In the genomic region with DNA sequence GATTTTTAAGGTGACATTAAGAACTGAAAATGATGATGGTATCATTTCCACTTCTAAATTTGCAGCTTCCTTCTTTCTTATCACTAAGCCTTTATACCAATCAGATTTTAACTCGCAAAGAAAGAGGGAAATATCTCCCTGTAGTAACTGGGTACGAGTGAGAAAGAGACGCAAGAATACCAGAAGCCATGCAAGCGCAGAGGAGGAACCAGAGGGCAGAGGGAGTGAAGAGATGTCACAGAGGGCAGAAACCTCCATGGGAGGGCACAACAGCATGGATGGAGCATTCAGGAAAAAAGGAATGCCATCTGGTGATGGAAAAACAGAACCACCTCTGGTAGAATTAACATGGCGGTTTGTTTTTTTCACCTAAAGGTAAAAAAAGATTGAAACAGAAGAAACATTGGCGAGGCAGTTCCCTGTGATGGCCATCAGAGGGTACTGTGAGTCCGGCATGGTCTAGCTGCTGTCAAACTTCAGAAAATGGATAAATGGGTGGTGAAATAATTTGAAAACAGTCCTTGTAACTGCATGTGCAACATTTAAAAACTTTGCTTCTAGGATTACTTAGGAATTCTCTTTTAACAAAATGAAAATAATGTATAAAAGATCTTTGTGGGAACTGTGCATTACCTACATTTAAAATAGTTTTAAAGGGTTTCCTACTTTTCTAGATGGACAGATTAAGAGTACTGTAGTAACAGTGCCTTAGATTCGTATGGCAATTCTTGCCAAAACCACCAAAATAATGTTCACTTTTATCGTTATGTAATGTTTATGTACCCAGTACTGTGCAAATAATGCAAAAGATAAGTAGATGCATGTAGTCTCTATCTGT, we compare ENCODE assay signal across 8 cellular contexts.
DNase-seq lines count a peak whose midpoint lies in the region; ATAC-seq and TF ChIP-seq lines count a peak whose summit lies in the region.

No MANE protein-coding gene starts in this region.

- CTCF ChIA-PET in HCT116 (lab: Charles Lee) = interaction anchor here (0.5 to 2.6 kb wide), 5 partner anchors 25 to 374 kb away, joined by 3 to 8 read pairs (median 3); no protein-coding TSS in a partner anchor

- in situ Hi-C loops in gastrocnemius medialis (cut with MboI; ENCODE audit: low sequenced_read_pairs in 4 of 4) = no loop called here

- H3K4me1 ChIP-seq in DND-41 (ENCODE audit: insufficient read depth, low read length) (no peaks in the 10 kb centered on the region), HCT116 (ENCODE audit: control insufficient read depth in 1 of 2, insufficient read depth in 2 of 2, low read length in 2 of 2) (no peaks in the 10 kb centered on the region; a peak in 1 of 4 replicates), RWPE2 (ENCODE audit: insufficient read depth, poor library complexity, severe bottlenecking) (no peaks in the 10 kb centered on the region), gastrocnemius medialis (no peaks in the 10 kb centered on the region)

- DNase-seq in DND-41 (peak; percentile 17), HCT116 (ENCODE audit: low read depth, low spot score) (peak; percentile 22), RWPE2 (ENCODE audit: low spot score) (no peak), foreskin fibroblast (peak; percentile 23 to 70), gastrocnemius medialis (no peak), 8988T (no peak)

- TF ChIP-seq CTCF in DND-41 (IDR thresholded peaks at IDR 0.05; ENCODE audit: borderline replicate concordance, extremely low read depth, low read length, poor library complexity, severe bottlenecking) (peak; percentile 66), HCT116 (IDR thresholded peaks at IDR 0.05 in 2 of 3, conservative IDR thresholded peaks at IDR 0.05 in 1 of 3; ENCODE audit: borderline replicate concordance in 1 of 3, insufficient read depth in 1 of 3, low read depth in 2 of 3, low read length in 2 of 3) (peak; percentile 31 to 80 (median 79); a peak in 5 of 6 replicates), RWPE2 (IDR thresholded peaks at IDR 0.05; ENCODE audit: poor library complexity, severe bottlenecking) (peak; percentile 75), foreskin fibroblast (IDR thresholded peaks at IDR 0.05; ENCODE audit: low read depth, low read length) (peak; percentile 74), gastrocnemius medialis (IDR thresholded peaks at IDR 0.05 in 4 of 5, conservative IDR thresholded peaks at IDR 0.05 in 1 of 5) (peak in 3 of 5 experiments; percentile 14 to 47 (median 25))

- TF ChIP-seq RAD21 in HCT116 (IDR thresholded peaks at IDR 0.05; ENCODE audit: low read depth) = peak; percentile 73

- ATAC-seq in DND-41 (ENCODE audit: insufficient read depth, low read depth) (peak; percentile 64; the same call in 1 of the 3 replicates), HCT116 (peak; percentile 79), RWPE2 (ENCODE audit: low read depth) (0 out of 3 replicates have a peak, but pooled peaks have one; percentile 48), gastrocnemius medialis (no peak), GM18870 (IDR thresholded peaks at IDR 0.05; ENCODE audit: unreplicated experiment) (no peak), HG03097 (IDR thresholded peaks at IDR 0.05; ENCODE audit: low FRiP score, unreplicated experiment) (no peak)

- BruUV-seq in HCT116 (replicated peaks; lab: Mats Ljungman, UMichigan) = no TSS peak

- TF ChIP-seq POLR2A in HCT116 (IDR thresholded peaks at IDR 0.05; ENCODE audit: borderline replicate concordance, extremely low read depth, insufficient read depth, insufficient read length) = no peak
- no peak for TF ChIP-seq POLR2A in gastrocnemius medialis (IDR thresholded peaks at IDR 0.05)

- H3K27me3 ChIP-seq in DND-41 (ENCODE audit: insufficient read depth, low read length, poor library complexity) = no peaks in the 10 kb centered on the region
- H3K27me3 ChIP-seq in HCT116 (ENCODE audit: insufficient read depth, low read length) = no peaks in the 10 kb centered on the region
- H3K27me3 ChIP-seq in RWPE2 (ENCODE audit: insufficient read depth, poor library complexity, severe bottlenecking) = no peaks in the 10 kb centered on the region
- no peaks in the 10 kb centered on the region for H3K27me3 ChIP-seq in gastrocnemius medialis

- POLR2A ChIA-PET in HCT116 (lab: Charles Lee) = no interaction called here

- H3K9me2 ChIP-seq in HCT116 (ENCODE audit: insufficient read depth) = no peaks in the 10 kb centered on the region

- no peaks in the 10 kb centered on the region for H3K9me3 ChIP-seq in DND-41 (ENCODE audit: insufficient read depth, low read length, severe bottlenecking)
- H3K9me3 ChIP-seq in HCT116 (ENCODE audit: control insufficient read depth in 1 of 2, insufficient read depth in 1 of 2, low read depth in 1 of 2, low read length in 2 of 2) = no peaks in the 10 kb centered on the region
- no peaks in the 10 kb centered on the region for H3K9me3 ChIP-seq in RWPE2 (ENCODE audit: severe bottlenecking)
- H3K9me3 ChIP-seq in gastrocnemius medialis = no peaks in the 10 kb centered on the region

- RAD21 ChIA-PET in HCT116 (lab: Charles Lee; ENCODE audit: low non-redundant PET in 1 of 2, low total read pairs in 2 of 2, uncharacterized antibody in 2 of 2, unreplicated experiment in 2 of 2) = interaction anchor here in 1 of 2 experiments (0.6 kb wide), 1 partner anchor 99 kb away, joined by 3 read pairs; no protein-coding TSS in a partner anchor

- no peak overlapping the region for H2AFZ ChIP-seq in DND-41 (ENCODE audit: low read depth, low read length)
- H2AFZ ChIP-seq in HCT116 (ENCODE audit: low read depth, low read length, poor library complexity, severe bottlenecking) = no peak overlapping the region

- H3K9ac ChIP-seq in DND-41 (ENCODE audit: low read depth, low read length) (no peak overlapping the region), HCT116 (ENCODE audit: low read length) (no peak overlapping the region)

- H4K20me1 ChIP-seq in DND-41 (ENCODE audit: insufficient read depth, low read length) = no peaks in the 10 kb centered on the region
- H4K20me1 ChIP-seq in HCT116 (ENCODE audit: insufficient read depth) = no peaks in the 10 kb centered on the region

- H3K79me2 ChIP-seq in DND-41 (ENCODE audit: insufficient read depth, low read length) (no peaks in the 10 kb centered on the region), HCT116 (ENCODE audit: insufficient read depth, low read length) (peaks cover 77% of the 10 kb centered on the region)

- H3K4me3 ChIP-seq in DND-41 (ENCODE audit: low read depth in 1 of 2, low read length in 2 of 2) (no peak overlapping the region), HCT116 (replicated peaks in 1 of 2; ENCODE audit: low read depth in 1 of 2, low read length in 2 of 2) (no peak overlapping the region), RWPE2 (ENCODE audit: severe bottlenecking) (no peak overlapping the region), foreskin fibroblast (ENCODE audit: low read depth in 1 of 2, low read length in 2 of 2) (no peak overlapping the region), gastrocnemius medialis (no peak overlapping the region)

- H3K27ac ChIP-seq in DND-41 (ENCODE audit: low read length) (no peak overlapping the region), HCT116 (ENCODE audit: low read depth, low read length) (no peak overlapping the region), RWPE2 (ENCODE audit: poor library complexity, severe bottlenecking) (no peak overlapping the region), gastrocnemius medialis (no peak overlapping the region)

- H3K36me3 ChIP-seq in DND-41 (ENCODE audit: insufficient read depth, low read length) (peaks cover 6% of the 10 kb centered on the region; the same call in 1 of the 2 replicates), HCT116 (ENCODE audit: control insufficient read depth in 1 of 2, insufficient read depth in 2 of 2, low read length in 2 of 2) (peaks cover 3 to 8% of the 10 kb centered on the region in 2 experiments; a peak in 2 of 4 replicates), RWPE2 (ENCODE audit: low read depth) (peaks cover 19% of the 10 kb centered on the region; the same call in 1 of the 2 replicates), gastrocnemius medialis (no peaks in the 10 kb centered on the region)

- no peak overlapping the region for H3K4me2 ChIP-seq in DND-41 (ENCODE audit: insufficient read depth, low read length)
- H3K4me2 ChIP-seq in HCT116 (ENCODE audit: low read length) = no peak overlapping the region

- intact Hi-C loops in HCT116 (cut with micrococcal nuclease) = loop anchor here (2.0 to 10.0 kb wide), 2 partner anchors 168 to 368 kb away; no protein-coding TSS in a partner anchor
- intact Hi-C loops in gastrocnemius medialis (cut with DNase I; ENCODE audit: low total_unique reads) = no loop called here

TF ChIP-seq in HCT116, 20 proteins besides CTCF, POLR2A, EP300 and RAD21:
- TF ChIP-seq EZH2 (IDR thresholded peaks at IDR 0.05) (no peak), YY1 (IDR thresholded peaks at IDR 0.05; ENCODE audit: extremely low read depth, insufficient replicate concordance, low read depth, low read length) (no peak), EGR1 (IDR thresholded peaks at IDR 0.05; ENCODE audit: low read depth) (no peak), POLR2AphosphoS5 (IDR thresholded peaks at IDR 0.05; ENCODE audit: low read depth, low read length) (no peak), CBX3 (IDR thresholded peaks at IDR 0.05; ENCODE audit: low read depth) (no peak), SP1 (IDR thresholded peaks at IDR 0.05; ENCODE audit: low read depth) (no peak)
- TF ChIP-seq, protein P1, sequence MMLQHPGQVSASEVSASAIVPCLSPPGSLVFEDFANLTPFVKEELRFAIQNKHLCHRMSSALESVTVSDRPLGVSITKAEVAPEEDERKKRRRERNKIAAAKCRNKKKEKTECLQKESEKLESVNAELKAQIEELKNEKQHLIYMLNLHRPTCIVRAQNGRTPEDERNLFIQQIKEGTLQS (IDR thresholded peaks at IDR 0.05) = no peak

Comparison
In these comparisons a context has a peak if more than half of its experiments do, and no peak if none do; other contexts are left out.
1. ATAC-seq: peak in DND-41 (single experiment), HCT116 (single experiment) and RWPE2 (single experiment); none in gastrocnemius medialis (0 of 2), GM18870 (single experiment) and HG03097 (single experiment).
2. DNase-seq: peak in DND-41 (single experiment), HCT116 (single experiment) and foreskin fibroblast (2 of 2); none in RWPE2 (single experiment), gastrocnemius medialis (0 of 2) and 8988T (single experiment).
3. CTCF ChIP-seq: peak in every context shown above with its lines; median percentile 79 in HCT116; 75 in RWPE2; 74 in foreskin fibroblast; 66 in DND-41; 25 in gastrocnemius medialis.